Comparison of ENCODE assay signal across 27 cellular contexts in the genomic region with DNA sequence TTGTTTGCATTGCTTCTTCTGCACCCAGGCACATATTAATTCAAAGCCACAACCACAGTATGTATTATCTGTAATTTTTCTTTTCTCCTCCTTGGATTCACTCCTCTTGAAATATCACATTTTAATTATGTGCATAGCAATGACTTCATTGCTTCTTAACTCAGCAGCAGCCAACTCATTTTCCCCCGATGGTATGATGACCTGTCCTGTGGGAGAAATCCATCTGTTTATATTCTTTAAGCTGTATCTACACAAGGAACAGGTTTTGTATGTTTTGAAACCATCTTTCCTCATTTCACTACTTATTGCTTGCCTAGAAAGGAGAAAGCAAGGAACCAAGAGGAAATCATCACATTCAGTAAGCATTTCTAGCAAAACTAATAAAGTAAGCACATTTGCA.
DNase-seq lines count a peak whose midpoint lies in the region; ATAC-seq, FAIRE-seq and TF ChIP-seq lines count a peak whose summit lies in the region.
"Had no signal": no experiment of that assay in that cellular context is flagged by ENCODE, and none has a peak within 500 bp of the region (broad histone marks: within the 10 kb centered on the region; RNA-seq: fewer than 3 reads in every experiment).

No MANE protein-coding gene starts in this region.

- H3K27me3 ChIP-seq in fibroblast of lung (ENCODE audit: control insufficient read depth, insufficient read depth, low read length) (no peaks in the 10 kb centered on the region), neural cell (ENCODE audit: insufficient read depth, low read depth, low read length) (no peaks in the 10 kb centered on the region)
- H3K27me3 ChIP-seq: brain microvascular endothelial cell, hepatocyte, transverse colon had no signal

- H3K36me3 ChIP-seq in fibroblast of lung (ENCODE audit: control insufficient read depth, insufficient read depth, low read length) (no peaks in the 10 kb centered on the region), neural cell (ENCODE audit: insufficient read depth, low read length) (no peaks in the 10 kb centered on the region)
- H3K36me3 ChIP-seq: brain microvascular endothelial cell, transverse colon had no signal

- H3K4me2 ChIP-seq in fibroblast of lung (ENCODE audit: extremely low read depth, insufficient read depth, low read length) (no peak overlapping the region), neural cell (ENCODE audit: low read length) (peak overlapping the region; percentile 15)
- H3K4me2 ChIP-seq: hepatocyte had no signal

- H3F3A ChIP-seq in neural cell (ENCODE audit: insufficient read depth, low read length, poor library complexity, severe bottlenecking), result peaks cover 3% of the 10 kb centered on the region

- H3K9me3 ChIP-seq in fibroblast of lung (ENCODE audit: control insufficient read depth, insufficient read depth, low read depth, low read length), result no peaks in the 10 kb centered on the region
- no peaks in the 10 kb centered on the region for H3K9me3 ChIP-seq in neural cell (ENCODE audit: low read length)
- H3K9me3 ChIP-seq: transverse colon had no signal

- no peak overlapping the region for H2AFZ ChIP-seq in fibroblast of lung (ENCODE audit: low read length)
- no peak overlapping the region for H2AFZ ChIP-seq in neural cell (ENCODE audit: low read depth, low read length)
- H2AFZ ChIP-seq: hepatocyte had no signal

- no peaks in the 10 kb centered on the region for H3K4me1 ChIP-seq in fibroblast of lung (ENCODE audit: control insufficient read depth, extremely low read depth, insufficient read depth, low read length)
- H3K4me1 ChIP-seq: transverse colon had no signal

- no peaks in the 10 kb centered on the region for H3K9me2 ChIP-seq in neural cell (ENCODE audit: insufficient read depth, low read length)

- H3K9ac ChIP-seq in fibroblast of lung (ENCODE audit: insufficient read depth, low read length), result no peak overlapping the region
- no peak overlapping the region for H3K9ac ChIP-seq in neural cell (ENCODE audit: low read length)

- ATAC-seq in HG02852 (IDR thresholded peaks at IDR 0.05; ENCODE audit: unreplicated experiment), result no peak
- ATAC-seq: activated T-cell treated with anti-CD3 and anti-CD28 coated beads, Interleukin-2, amount 50 U/mL, for 72 hours; left cardiac atrium; stimulated activated memory B cell treated with anti-CD40 and anti-IgM and Interleukin-4, amounts not matched to agents 10 μg/mL and 1 μg/mL and 100 μg/mL, for 72 hours; T-helper 17 cell had no signal

- TF ChIP-seq CTCF in VCaP (conservative IDR thresholded peaks at IDR 0.05), result no peak
- TF ChIP-seq CTCF in fibroblast of lung (conservative IDR thresholded peaks at IDR 0.05 in 1 of 2, IDR thresholded peaks at IDR 0.05 in 1 of 2; ENCODE audit: low read depth in 1 of 2, low read length in 2 of 2), result no peak
- TF ChIP-seq CTCF in neural cell (IDR thresholded peaks at IDR 0.05; ENCODE audit: poor library complexity, severe bottlenecking), result no peak

- no peak for TF ChIP-seq EP300 in neural cell (conservative IDR thresholded peaks at IDR 0.05; ENCODE audit: poor library complexity, severe bottlenecking)

- H3K4me3 ChIP-seq in fibroblast of lung (replicated peaks in 1 of 4; ENCODE audit: control extremely low read depth in 1 of 4, insufficient read depth in 1 of 4, low read depth in 3 of 4, low read length in 4 of 4) (no peak overlapping the region), neural cell (ENCODE audit: low read length) (peak overlapping the region; percentile 43)
- H3K4me3 ChIP-seq: hepatocyte, transverse colon had no signal

- H4K20me1 ChIP-seq in fibroblast of lung (ENCODE audit: control insufficient read depth, extremely low read depth, insufficient read depth, low read length) (no peaks in the 10 kb centered on the region), neural cell (ENCODE audit: insufficient read depth) (no peaks in the 10 kb centered on the region)

- H3K27ac ChIP-seq in VCaP, result peak overlapping the region; percentile 77
- no peak overlapping the region for H3K27ac ChIP-seq in fibroblast of lung (ENCODE audit: insufficient read depth, low read length)
- peak overlapping the region; percentile 25 for H3K27ac ChIP-seq in neural cell (ENCODE audit: low read length)
- H3K27ac ChIP-seq: brain microvascular endothelial cell, hepatocyte, transverse colon had no signal

- H3K79me2 ChIP-seq in fibroblast of lung (ENCODE audit: control insufficient read depth, insufficient read depth, low read length) (no peaks in the 10 kb centered on the region), neural cell (replicated peaks; ENCODE audit: insufficient read depth, low read length) (no peaks in the 10 kb centered on the region)
- H3K79me2 ChIP-seq: hepatocyte had no signal

- DNase-seq in Daoy (ENCODE audit: low read depth), result peak; percentile 64
- peak; percentile 17 to 70 for DNase-seq in fibroblast of lung (ENCODE audit: low read depth in 2 of 2)
- no peak for DNase-seq in Ammon's horn (ENCODE audit: low spot score)
- no peak for DNase-seq in NCI-H526 treated with DMSO at 0.1 percent for 48 hours (lab: John Stamatoyannopoulos, UW)
- DNase-seq in HTR-8/SVneo (ENCODE audit: insufficient read length, low spot score), result no peak
- DNase-seq: activated CD4-positive, alpha-beta T cell treated with anti-CD3 and anti-CD28 coated beads, Interleukin-2, amount 50 U/mL, for 4 hours; activated naive CD4-positive, alpha-beta T cell; activated T-cell treated with anti-CD3 and anti-CD28 coated beads, Interleukin-2, amount 50 U/mL, for 72 hours; brain microvascular endothelial cell; C1 segment of cervical spinal cord; COR-L47; DND-41; foreskin melanocyte; GOT3; HFFc6; left cardiac atrium; NCI-H1048; NCI-H1694; nephron progenitor cell; T-helper 17 cell; transverse colon had no signal

- no peak for FAIRE-seq in HTR-8/SVneo (lab: Jason Lieb, UNC)
- FAIRE-seq: TTC549 had no signal

- no peak for TF ChIP-seq RAD21 in neural cell (conservative IDR thresholded peaks at IDR 0.05)

TF ChIP-seq in neural cell, 6 proteins besides CTCF, POLR2A, EP300 and RAD21:
- TF ChIP-seq MXI1 (conservative IDR thresholded peaks at IDR 0.05; ENCODE audit: poor library complexity, severe bottlenecking), result no peak
- TF ChIP-seq TAF1 (IDR thresholded peaks at IDR 0.05; ENCODE audit: low read depth), result no peak
- TF ChIP-seq POLR2AphosphoS5 (IDR thresholded peaks at IDR 0.05), result no peak
- TF ChIP-seq SMC3 (conservative IDR thresholded peaks at IDR 0.05; ENCODE audit: poor library complexity), result no peak

Comparison
In these comparisons a context has a peak if more than half of its experiments do, and no peak if none do; other contexts are left out.
1. DNase-seq: peak in Daoy (single experiment) and fibroblast of lung (2 of 2); none in Ammon's horn (single experiment), NCI-H526 treated with DMSO at 0.1 percent for 48 hours (single experiment) and HTR-8/SVneo (single experiment).